9 cellular contexts compared by ENCODE assay signal in the genomic region with DNA sequence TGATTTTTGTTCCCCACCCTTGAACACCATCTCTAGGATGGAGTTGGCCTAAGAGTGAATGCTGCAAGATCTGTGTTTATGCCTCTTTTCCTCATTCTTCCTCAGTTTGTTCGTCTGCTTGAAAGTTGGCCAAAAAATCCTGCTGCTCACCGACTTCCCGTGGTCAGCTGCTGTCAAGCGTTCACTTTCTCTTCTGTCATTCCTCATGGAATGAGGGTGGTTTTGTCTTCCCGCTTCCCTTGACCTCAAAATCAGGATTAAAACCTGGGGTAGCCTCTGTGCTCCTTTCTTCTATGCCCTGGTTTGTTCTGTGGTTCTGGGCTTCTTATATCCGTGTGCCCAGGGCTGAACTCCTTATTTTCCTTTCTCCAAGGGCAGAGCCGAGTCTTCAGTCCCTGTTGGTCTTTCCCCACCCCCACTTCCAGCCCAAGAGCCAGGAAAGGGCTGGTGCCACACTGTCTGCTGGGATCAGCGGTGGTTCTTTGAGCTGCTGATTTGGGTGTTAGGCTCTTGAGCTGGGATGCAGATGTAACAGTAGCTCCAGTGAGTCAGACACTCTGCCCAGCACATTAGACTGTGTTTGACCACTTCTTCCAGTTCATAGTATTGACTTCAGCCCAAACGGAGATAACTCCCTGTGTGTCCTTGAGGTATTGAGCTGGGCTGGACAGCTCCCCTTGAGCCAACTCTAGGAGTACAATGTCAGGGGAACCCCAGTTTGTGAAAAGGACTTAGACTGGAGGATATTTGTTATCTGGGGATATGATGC. TPM values are rescaled to one million over a fixed set of nuclear protein-coding genes. Genes with fewer than 3 reads are reported as not detected.
DNase-seq lines count a peak whose midpoint lies in the region; ATAC-seq and TF ChIP-seq lines count a peak whose summit lies in the region.
"Had no signal": no experiment of that assay in that cellular context is flagged by ENCODE, and none has a peak within 500 bp of the region (broad histone marks: within the 10 kb centered on the region; RNA-seq: fewer than 3 reads in every experiment).

No MANE protein-coding gene starts in this region.

- H3K27me3 Mint-ChIP-seq in naive thymus-derived CD4-positive, alpha-beta T cell, result peaks cover 0 to 2% (median 0%) of the 10 kb centered on the region in 5 donors

- peak overlapping the region; percentile 78 to 98 (median 94) for H3K4me2 ChIP-seq in BLaER1 treated with 17β-estradiol and CSF1 and Interleukin-3, amounts not matched to agents 10 nM and 100 nM

- ATAC-seq in naive thymus-derived CD4-positive, alpha-beta T cell, result no peak
- ATAC-seq in GM18858 (IDR thresholded peaks at IDR 0.05; ENCODE audit: unreplicated experiment), result no peak
- ATAC-seq: pancreas had no signal

- H3K9me3 ChIP-seq in BLaER1 treated with 17β-estradiol and CSF1 and Interleukin-3, amounts not matched to agents 10 nM and 100 nM (replicated peaks in 1 of 11), result no peaks in the 10 kb centered on the region
- H3K9me3 ChIP-seq in colonic mucosa, result no peaks in the 10 kb centered on the region
- no peaks in the 10 kb centered on the region for H3K9me3 ChIP-seq in naive thymus-derived CD4-positive, alpha-beta T cell (ENCODE audit: control insufficient read depth in 2 of 3, low read length in 3 of 3)
- H3K9me3 ChIP-seq: pancreas had no signal

- no peaks in the 10 kb centered on the region for H3K27me3 ChIP-seq in BLaER1 treated with 17β-estradiol and CSF1 and Interleukin-3, amounts not matched to agents 10 nM and 100 nM
- H3K27me3 ChIP-seq in colonic mucosa, result no peaks in the 10 kb centered on the region
- no peaks in the 10 kb centered on the region for H3K27me3 ChIP-seq in naive thymus-derived CD4-positive, alpha-beta T cell (ENCODE audit: control insufficient read depth in 2 of 2, insufficient read depth in 2 of 2, low read length in 2 of 2)
- H3K27me3 ChIP-seq: pancreas had no signal

- peaks cover 50 to 64% (median 62%) of the 10 kb centered on the region in 11 experiments for H3K36me3 ChIP-seq in BLaER1 treated with 17β-estradiol and CSF1 and Interleukin-3, amounts not matched to agents 10 nM and 100 nM
- H3K36me3 ChIP-seq in colonic mucosa, result peaks cover 8% of the 10 kb centered on the region
- H3K36me3 ChIP-seq in naive thymus-derived CD4-positive, alpha-beta T cell (ENCODE audit: control insufficient read depth in 2 of 3, insufficient read depth in 3 of 3, low read length in 3 of 3), result peaks cover 9 to 64% (median 16%) of the 10 kb centered on the region in 3 experiments

- no peak for TF ChIP-seq CTCF in colonic mucosa (IDR thresholded peaks at IDR 0.05)

- CTCF ChIA-PET in naive thymus-derived CD4-positive, alpha-beta T cell (lab: Charles Lee), result interaction anchor here (1.1 to 2.0 kb wide), 2 partner anchors 17 to 18 kb away, joined by 3 to 5 read pairs; a partner anchor contains a TSS

- peak overlapping the region; percentile 82 to 99 (median 97) for H3K27ac Mint-ChIP-seq in naive thymus-derived CD4-positive, alpha-beta T cell

- H4K20me1 ChIP-seq in BLaER1 treated with 17β-estradiol and CSF1 and Interleukin-3, amounts not matched to agents 10 nM and 100 nM, result peaks cover 23 to 59% (median 46%) of the 10 kb centered on the region in 11 experiments; a peak in 21 of 22 replicates

- H3K9me3 Mint-ChIP-seq in naive thymus-derived CD4-positive, alpha-beta T cell, result no peaks in the 10 kb centered on the region

- peak overlapping the region in 4 of 11 experiments; percentile 97 to 99 (median 98); a peak in 6 of 22 replicates for H3K27ac ChIP-seq in BLaER1 treated with 17β-estradiol and CSF1 and Interleukin-3, amounts not matched to agents 10 nM and 100 nM
- H3K27ac ChIP-seq in colonic mucosa, result peak overlapping the region; percentile 93
- peak overlapping the region; percentile 100 for H3K27ac ChIP-seq in naive thymus-derived CD4-positive, alpha-beta T cell (ENCODE audit: low read depth, low read length)

- peak; percentile 55 for DNase-seq in M059J (ENCODE audit: low read depth)
- no peak for DNase-seq in colonic mucosa
- DNase-seq in naive thymus-derived CD4-positive, alpha-beta T cell, result no peak
- DNase-seq in NCI-H1048 (lab: John Stamatoyannopoulos, UW), result no peak
- no peak for DNase-seq in hepatic stellate cell (ENCODE audit: low spot score)
- DNase-seq in stimulated activated CD4-positive, alpha-beta T cell treated with anti-CD3 and anti-CD28 coated beads, Interleukin-4, amount 100 ng/mL, for 4 hours, result no peak

- peak overlapping the region in 7 of 11 experiments; percentile 6 to 99 (median 96); a peak in 9 of 22 replicates for H3K9ac ChIP-seq in BLaER1 treated with 17β-estradiol and CSF1 and Interleukin-3, amounts not matched to agents 10 nM and 100 nM
- peak overlapping the region in 1 of 2 donors; percentile 100 for H3K9ac ChIP-seq in colonic mucosa (ENCODE audit: low read depth in 2 of 2, low read length in 2 of 2)

- peaks cover 13 to 46% (median 40%) of the 10 kb centered on the region in 5 donors for H3K36me3 Mint-ChIP-seq in naive thymus-derived CD4-positive, alpha-beta T cell

- intact Hi-C loops in colonic mucosa (cut with DNase I), result loop anchor here (10.0 kb wide), 1 partner anchor 920 kb away; a partner anchor contains a TSS
- intact Hi-C loops in naive thymus-derived CD4-positive, alpha-beta T cell (cut with micrococcal nuclease), result loop anchor here in 1 of 2 donors (5.0 to 10.0 kb wide), 2 partner anchors 47 to 1300 kb away; a partner anchor contains a TSS

- peaks cover 28 to 67% (median 46%) of the 10 kb centered on the region in 10 experiments for H3K4me1 ChIP-seq in BLaER1 treated with 17β-estradiol and CSF1 and Interleukin-3, amounts not matched to agents 10 nM and 100 nM
- H3K4me1 ChIP-seq in colonic mucosa, result peaks cover 27% of the 10 kb centered on the region
- H3K4me1 ChIP-seq in naive thymus-derived CD4-positive, alpha-beta T cell (ENCODE audit: control insufficient read depth in 2 of 2, insufficient read depth in 2 of 2, low read length in 2 of 2), result peaks cover 9 to 23% of the 10 kb centered on the region in 2 donors

- peak overlapping the region; percentile 67 to 98 (median 96) for H3K4me3 Mint-ChIP-seq in naive thymus-derived CD4-positive, alpha-beta T cell

- H3K4me1 Mint-ChIP-seq in naive thymus-derived CD4-positive, alpha-beta T cell, result peaks cover 41 to 67% (median 59%) of the 10 kb centered on the region in 7 donors

- POLR2A ChIA-PET in naive thymus-derived CD4-positive, alpha-beta T cell (lab: Charles Lee), result interaction anchor here (0.6 to 5.6 kb wide), 6 partner anchors 10 to 48 kb away, joined by 3 to 42 read pairs (median 8); a partner anchor contains a TSS

- H3K4me3 ChIP-seq in BLaER1 treated with 17β-estradiol and CSF1 and Interleukin-3, amounts not matched to agents 10 nM and 100 nM, result peak overlapping the region in 5 of 10 experiments; percentile 85 to 98 (median 92); a peak in 10 of 20 replicates
- no peak overlapping the region for H3K4me3 ChIP-seq in colonic mucosa
- H3K4me3 ChIP-seq in naive thymus-derived CD4-positive, alpha-beta T cell (ENCODE audit: low read length), result no peak overlapping the region

RNA-seq across cellular contexts. Expression of a gene that starts 2.3 kb away (rescaled TPM):
- total RNA-seq in M059J (2014; rRNA removed; shearing (Covaris generic)), result 1,074 and 1,826 TPM in 2 replicates
- total RNA-seq in colonic mucosa, result 1,000 to 10,000 TPM; 1,223 to 1,445 TPM
- 100 to 1,000 TPM; 358 to 676 (median 553) TPM for total RNA-seq in naive thymus-derived CD4-positive, alpha-beta T cell
- polyA plus RNA-seq in naive thymus-derived CD4-positive, alpha-beta T cell, result 1,000 to 10,000 TPM; 1,664 to 2,070 TPM

RNA-seq across cellular contexts. Expression of a gene that starts 5.6 kb away (rescaled TPM):
- total RNA-seq in M059J (2014; rRNA removed; shearing (Covaris generic)), result not detected in 2 replicates
- under 1 TPM; 0.21 to 0.44 TPM for total RNA-seq in colonic mucosa
- under 1 TPM in 4 of 5 experiments, not detected in 1; 0.13 to 0.57 (median 0.33) TPM for total RNA-seq in naive thymus-derived CD4-positive, alpha-beta T cell
- polyA plus RNA-seq in naive thymus-derived CD4-positive, alpha-beta T cell, result 1 to 10 TPM; 3.1 to 8.8 TPM

RNA-seq across cellular contexts. Expression of a gene that starts 5.9 kb away (rescaled TPM):
- 4.6 and 20.9 TPM in 2 replicates for total RNA-seq in M059J (2014; rRNA removed; shearing (Covaris generic))
- 10 to 100 TPM in 1 of 2 donors, 1 to 10 TPM in 1; 5.0 to 25.7 TPM for total RNA-seq in colonic mucosa
- total RNA-seq in naive thymus-derived CD4-positive, alpha-beta T cell, result 10 to 100 TPM; 16.9 to 32.1 (median 27.0) TPM
- polyA plus RNA-seq in naive thymus-derived CD4-positive, alpha-beta T cell, result 10 to 100 TPM in 1 of 2 donors, 1 to 10 TPM in 1; 7.5 to 28.2 TPM

RNA-seq across cellular contexts. Expression of a gene that starts 17.7 kb away (rescaled TPM):
- 0.86 and 2.4 TPM in 2 replicates for total RNA-seq in M059J (2014; rRNA removed; shearing (Covaris generic))
- total RNA-seq in colonic mucosa, result 10 to 100 TPM; 23.3 to 34.9 TPM
- 1 to 10 TPM; 1.8 to 2.1 (median 1.9) TPM for total RNA-seq in naive thymus-derived CD4-positive, alpha-beta T cell
- 1 to 10 TPM; 2.9 to 4.9 TPM for polyA plus RNA-seq in naive thymus-derived CD4-positive, alpha-beta T cell

RNA-seq across cellular contexts. Expression of a gene that starts 30.0 kb away (rescaled TPM):
- 22.0 and 34.0 TPM in 2 replicates for total RNA-seq in M059J (2014; rRNA removed; shearing (Covaris generic))
- 10 to 100 TPM; 20.7 to 27.8 TPM for total RNA-seq in colonic mucosa
- 10 to 100 TPM in 4 of 5 experiments, 1 to 10 TPM in 1; 8.5 to 37.3 (median 21.8) TPM for total RNA-seq in naive thymus-derived CD4-positive, alpha-beta T cell
- 10 to 100 TPM in 1 of 2 donors, 1 to 10 TPM in 1; 8.1 to 22.4 TPM for polyA plus RNA-seq in naive thymus-derived CD4-positive, alpha-beta T cell
